ENCODE assay signal across 29 cellular contexts in the genomic region with DNA sequence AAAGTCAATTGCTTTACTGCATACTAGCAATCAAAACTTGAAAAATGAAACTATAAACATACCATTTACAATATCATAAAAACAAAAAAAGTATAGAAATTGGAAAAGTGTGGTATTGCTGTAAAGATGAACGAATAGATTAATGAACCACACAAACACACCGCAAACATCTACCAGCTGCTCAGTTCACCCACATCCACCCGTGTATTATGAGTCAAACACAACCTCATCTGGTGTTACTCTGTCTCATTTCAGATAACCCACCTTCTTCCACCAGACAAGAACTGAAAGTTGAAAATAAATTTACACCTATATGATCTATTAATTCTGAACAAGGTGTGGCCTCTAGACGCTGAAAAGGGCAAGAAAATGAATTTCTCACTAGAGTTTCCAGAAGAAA. TPM values are rescaled to one million over a fixed set of nuclear protein-coding genes. Genes with fewer than 3 reads are reported as not detected.
"Had no signal": no experiment of that assay in that cellular context is flagged by ENCODE, and none has a peak within 500 bp of the region (broad histone marks: within the 10 kb centered on the region; RNA-seq: fewer than 3 reads in every experiment).

No MANE protein-coding gene starts in this region.

- H3K27ac Mint-ChIP-seq: activated CD4-positive, alpha-beta memory T cell treated with anti-CD3 and anti-CD28 coated beads, Interleukin-2, amount 10 ng/mL, durations not matched to agents 7 days and 5 days; activated CD4-positive, alpha-beta T cell treated with anti-CD3 and anti-CD28 coated beads for 36 hours; activated CD4-positive, alpha-beta T cell treated with anti-CD3 and anti-CD28 coated beads, Interleukin-2, amount 10 ng/mL, durations not matched to agents 7 days and 5 days; activated naive CD4-positive, alpha-beta T cell treated with anti-CD3 and anti-CD28 coated beads, Interleukin-2, amount 10 ng/mL, durations not matched to agents 7 days and 5 days; activated naive CD4-positive, alpha-beta T cell treated with anti-CD3 and anti-CD28 coated beads, Interleukin-2, amount 50 U/mL, for 72 hours; activated naive CD8-positive, alpha-beta T cell treated with anti-CD3 and anti-CD28 coated beads, Interleukin-2, amount 10 ng/mL, durations not matched to agents 7 days and 5 days; activated T-cell treated with anti-CD3 and anti-CD28 coated beads, Interleukin-2, amount 50 U/mL, for 24 hours; activated T-cell treated with anti-CD3 and anti-CD28 coated beads, Interleukin-2, amount 50 U/mL, for 72 hours; brain; effector memory CD8-positive, alpha-beta T cell had no signal

- DNase-seq: activated CD4-positive, alpha-beta memory T cell treated with anti-CD3 and anti-CD28 coated beads, Interleukin-2, amount 10 ng/mL, durations not matched to agents 7 days and 5 days; activated CD4-positive, alpha-beta T cell treated with anti-CD3 and anti-CD28 coated beads for 36 hours; activated CD4-positive, alpha-beta T cell treated with anti-CD3 and anti-CD28 coated beads, Interleukin-2, amount 10 ng/mL, durations not matched to agents 7 days and 5 days; activated CD4-positive, alpha-beta T cell treated with anti-CD3 and anti-CD28 coated beads, Interleukin-2, amount 50 U/mL, for 4 hours; activated CD4-positive, CD25-positive, alpha-beta regulatory T cell; activated CD4-positive, CD25-positive, alpha-beta regulatory T cell treated with anti-CD3 and anti-CD28 coated beads, Interleukin-2, amount 50 U/mL, for 72 hours; activated CD8-positive, alpha-beta memory T cell treated with anti-CD3 and anti-CD28 coated beads, Interleukin-2, amount 50 U/mL, for 48 hours; activated gamma-delta T cell; activated naive CD4-positive, alpha-beta T cell; activated naive CD4-positive, alpha-beta T cell treated with anti-CD3 and anti-CD28 coated beads, Interleukin-2, amount 10 ng/mL, durations not matched to agents 7 days and 5 days; activated naive CD8-positive, alpha-beta T cell treated with anti-CD3 and anti-CD28 coated beads, Interleukin-2, amount 10 ng/mL, durations not matched to agents 7 days and 5 days; activated T-cell treated with anti-CD3 and anti-CD28 coated beads for 4 hours; activated T-cell treated with anti-CD3 and anti-CD28 coated beads, Interleukin-2, amount 50 U/mL, for 24 hours; activated T-cell treated with anti-CD3 and anti-CD28 coated beads, Interleukin-2, amount 50 U/mL, for 72 hours; central memory CD4-positive, alpha-beta T cell; cerebellar nuclear complex; colonic mucosa; effector memory CD8-positive, alpha-beta T cell; erythroblast; foreskin keratinocyte; gastrocnemius medialis; glutamatergic neuron; heart left ventricle had no signal

- H3K36me3 ChIP-seq: ascending aorta, breast epithelium, cardiac muscle cell, colonic mucosa, gastrocnemius medialis, heart left ventricle had no signal

- H3K4me1 ChIP-seq: ascending aorta, breast epithelium, colonic mucosa, foreskin keratinocyte, gastrocnemius medialis, heart left ventricle had no signal

- H3K36me3 Mint-ChIP-seq: activated naive CD4-positive, alpha-beta T cell treated with anti-CD3 and anti-CD28 coated beads, Interleukin-2, amount 10 ng/mL, durations not matched to agents 7 days and 5 days had no signal

- ATAC-seq: activated CD4-positive, alpha-beta T cell treated with anti-CD3 and anti-CD28 coated beads for 36 hours; activated naive CD4-positive, alpha-beta T cell treated with anti-CD3 and anti-CD28 coated beads, Interleukin-2, amount 50 U/mL, for 72 hours; activated T-cell treated with anti-CD3 and anti-CD28 coated beads, Interleukin-2, amount 50 U/mL, for 72 hours; effector memory CD8-positive, alpha-beta T cell; foreskin keratinocyte; gastrocnemius medialis; heart left ventricle had no signal

- H3K27me3 ChIP-seq: ascending aorta, breast epithelium, cardiac muscle cell, colonic mucosa, esophagus muscularis mucosa, foreskin keratinocyte, gastrocnemius medialis, heart left ventricle had no signal

- H3K27me3 Mint-ChIP-seq: activated CD4-positive, alpha-beta memory T cell treated with anti-CD3 and anti-CD28 coated beads, Interleukin-2, amount 10 ng/mL, durations not matched to agents 7 days and 5 days; activated naive CD4-positive, alpha-beta T cell treated with anti-CD3 and anti-CD28 coated beads, Interleukin-2, amount 10 ng/mL, durations not matched to agents 7 days and 5 days; activated naive CD8-positive, alpha-beta T cell treated with anti-CD3 and anti-CD28 coated beads, Interleukin-2, amount 10 ng/mL, durations not matched to agents 7 days and 5 days; activated T-cell treated with anti-CD3 and anti-CD28 coated beads, Interleukin-2, amount 50 U/mL, for 24 hours; effector memory CD8-positive, alpha-beta T cell had no signal

- H3K4me3 ChIP-seq: ascending aorta, breast epithelium, cardiac muscle cell, colonic mucosa, esophagus muscularis mucosa, gastrocnemius medialis, heart left ventricle had no signal

- H3K9me3 ChIP-seq: colonic mucosa had no signal

- H3K27ac ChIP-seq: breast epithelium, cardiac muscle cell, colonic mucosa, esophagus muscularis mucosa, foreskin keratinocyte, gastrocnemius medialis, heart left ventricle had no signal

- H3K4me3 Mint-ChIP-seq: activated CD4-positive, alpha-beta memory T cell treated with anti-CD3 and anti-CD28 coated beads, Interleukin-2, amount 10 ng/mL, durations not matched to agents 7 days and 5 days; activated CD4-positive, alpha-beta T cell treated with anti-CD3 and anti-CD28 coated beads for 36 hours; activated CD4-positive, alpha-beta T cell treated with anti-CD3 and anti-CD28 coated beads, Interleukin-2, amount 10 ng/mL, durations not matched to agents 7 days and 5 days; activated naive CD4-positive, alpha-beta T cell treated with anti-CD3 and anti-CD28 coated beads, Interleukin-2, amount 10 ng/mL, durations not matched to agents 7 days and 5 days; activated naive CD8-positive, alpha-beta T cell treated with anti-CD3 and anti-CD28 coated beads, Interleukin-2, amount 10 ng/mL, durations not matched to agents 7 days and 5 days; activated T-cell treated with anti-CD3 and anti-CD28 coated beads, Interleukin-2, amount 50 U/mL, for 24 hours; activated T-cell treated with anti-CD3 and anti-CD28 coated beads, Interleukin-2, amount 50 U/mL, for 72 hours; brain; effector memory CD8-positive, alpha-beta T cell had no signal

- H3K4me1 Mint-ChIP-seq: activated CD4-positive, alpha-beta memory T cell treated with anti-CD3 and anti-CD28 coated beads, Interleukin-2, amount 10 ng/mL, durations not matched to agents 7 days and 5 days; activated CD4-positive, alpha-beta T cell treated with anti-CD3 and anti-CD28 coated beads for 36 hours; activated CD4-positive, alpha-beta T cell treated with anti-CD3 and anti-CD28 coated beads, Interleukin-2, amount 10 ng/mL, durations not matched to agents 7 days and 5 days; activated naive CD4-positive, alpha-beta T cell treated with anti-CD3 and anti-CD28 coated beads, Interleukin-2, amount 10 ng/mL, durations not matched to agents 7 days and 5 days; activated naive CD8-positive, alpha-beta T cell treated with anti-CD3 and anti-CD28 coated beads, Interleukin-2, amount 10 ng/mL, durations not matched to agents 7 days and 5 days had no signal

RNA-seq across cellular contexts. Expression of a gene that starts 53.3 kb away (rescaled TPM):
- total RNA-seq: activated CD4-positive, alpha-beta memory T cell treated with anti-CD3 and anti-CD28 coated beads, Interleukin-2, amount 10 ng/mL, durations not matched to agents 7 days and 5 days; activated CD4-positive, alpha-beta T cell treated with anti-CD3 and anti-CD28 coated beads for 36 hours; activated CD4-positive, alpha-beta T cell treated with anti-CD3 and anti-CD28 coated beads, Interleukin-2, amount 10 ng/mL, durations not matched to agents 7 days and 5 days; activated naive CD4-positive, alpha-beta T cell treated with anti-CD3 and anti-CD28 coated beads, Interleukin-2, amount 50 U/mL, for 72 hours; activated naive CD8-positive, alpha-beta T cell treated with anti-CD3 and anti-CD28 coated beads, Interleukin-2, amount 10 ng/mL, durations not matched to agents 7 days and 5 days; activated T-cell treated with anti-CD3 and anti-CD28 coated beads, Interleukin-2, amount 50 U/mL, for 72 hours; ascending aorta; colonic mucosa; heart left ventricle had no signal
